ENCODE assay signal across 20 cellular contexts in the genomic region with DNA sequence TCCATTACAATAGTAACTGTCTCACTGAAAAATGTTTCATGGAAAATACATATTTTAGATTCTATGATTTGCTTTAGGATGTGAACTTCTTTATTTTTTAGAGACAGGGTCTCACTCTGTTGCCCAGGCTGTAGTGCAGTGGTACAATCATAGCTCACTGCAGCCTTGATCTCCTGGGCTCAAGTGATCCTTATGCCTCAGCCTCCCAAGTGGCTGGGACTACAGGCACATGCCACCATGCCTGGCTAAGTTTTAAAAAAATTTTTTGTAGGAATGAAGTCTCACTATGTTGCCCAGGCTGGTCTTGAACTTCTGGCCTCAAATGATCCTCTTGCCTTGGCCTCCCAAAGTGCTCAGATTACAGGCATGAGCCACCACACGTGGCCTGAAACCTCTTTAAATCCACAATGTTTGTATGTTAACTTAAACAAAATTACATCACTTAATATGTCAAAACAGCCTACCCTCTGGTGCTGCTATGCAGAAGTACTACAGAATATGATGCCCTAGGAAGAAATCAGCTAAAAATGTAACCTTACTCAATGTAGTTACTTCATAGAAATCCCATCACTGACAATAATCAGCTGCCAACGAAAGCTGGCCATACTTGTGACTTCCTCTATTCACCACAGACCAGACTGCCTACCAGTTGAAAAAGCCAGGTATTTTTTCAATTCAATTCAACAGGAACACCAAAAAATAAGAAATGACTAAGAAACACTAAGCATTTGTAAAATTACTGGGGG. TPM values are rescaled to one million over a fixed set of nuclear protein-coding genes. Genes with fewer than 3 reads are reported as not detected.
DNase-seq lines count a peak whose midpoint lies in the region; ATAC-seq, FAIRE-seq and TF ChIP-seq lines count a peak whose summit lies in the region.
"Had no signal": no experiment of that assay in that cellular context is flagged by ENCODE, and none has a peak within 500 bp of the region (broad histone marks: within the 10 kb centered on the region; RNA-seq: fewer than 3 reads in every experiment).

No MANE protein-coding gene starts in this region.

- no peak for ATAC-seq in effector memory CD8-positive, alpha-beta T cell (replicated peaks)
- no peak for ATAC-seq in HG02884 (IDR thresholded peaks at IDR 0.05; ENCODE audit: unreplicated experiment)
- ATAC-seq: pancreas had no signal

- H3K9me3 ChIP-seq in SK-N-MC (ENCODE audit: low read depth, low read length), result no peaks in the 10 kb centered on the region
- H3K9me3 ChIP-seq: adrenal gland, pancreas, tibial artery had no signal

- TF ChIP-seq CTCF in CD14-positive monocyte (IDR thresholded peaks at IDR 0.05), result no peak
- no peak for TF ChIP-seq CTCF in HL-60 (IDR thresholded peaks at IDR 0.05; ENCODE audit: insufficient read depth, low read length)

- intact Hi-C loops in CD14-positive monocyte (cut with micrococcal nuclease), result no loop called here

- H3K9ac ChIP-seq in SK-N-MC (ENCODE audit: insufficient read length), result no peak overlapping the region

- no peak for FAIRE-seq in urothelium cell line (lab: Jason Lieb, UNC)
- FAIRE-seq: endometrium, pancreas had no signal

- DNase-seq in CD14-positive monocyte (ENCODE audit: low spot score) (no peak), HL-60 (ENCODE audit: low read depth in 1 of 2, low spot score in 1 of 2) (peak; percentile 50 to 65), SK-N-MC (ENCODE audit: low read depth, low spot score) (no peak), NCI-H1417 (lab: John Stamatoyannopoulos, UW) (no peak), amniotic stem cell (lab: John Stamatoyannopoulos, UW) (no peak), urothelium cell line (ENCODE audit: low spot score) (no peak)
- DNase-seq in effector memory CD8-positive, alpha-beta T cell, result no peak
- DNase-seq: activated CD4-positive, CD25-positive, alpha-beta regulatory T cell treated with anti-CD3 and anti-CD28 coated beads, Interleukin-2, amount 50 U/mL, for 72 hours; central memory CD4-positive, alpha-beta T cell; DMS 273 treated with DMSO at 0.1 percent for 48 hours; H7; MM.1S; NCI-H82; pancreas; T-helper 2 cell; tibial artery had no signal

- H3K36me3 ChIP-seq in SK-N-MC (ENCODE audit: insufficient read depth, low read length), result peaks cover 47% of the 10 kb centered on the region

- no peaks in the 10 kb centered on the region for H3K27me3 Mint-ChIP-seq in CD14-positive monocyte (ENCODE audit: low read depth in 3 of 3)
- H3K27me3 Mint-ChIP-seq in effector memory CD8-positive, alpha-beta T cell, result no peaks in the 10 kb centered on the region

- H3K4me3 ChIP-seq in HL-60 (replicated peaks; ENCODE audit: insufficient read depth, low read length), result no peak overlapping the region
- no peak overlapping the region for H3K4me3 ChIP-seq in SK-N-MC
- H3K4me3 ChIP-seq: adrenal gland, pancreas, skin epidermis, tibial artery had no signal

- H3K27ac ChIP-seq in HL-60 (replicated peaks), result no peak overlapping the region
- H3K27ac ChIP-seq in SK-N-MC, result peak overlapping the region; percentile 56; the same call in 1 of the 2 replicates
- H3K27ac ChIP-seq: adrenal gland, pancreas, skin epidermis, tibial artery had no signal

- H3K4me1 Mint-ChIP-seq in CD14-positive monocyte, result peaks cover 14% of the 10 kb centered on the region
- peaks cover 3 to 5% of the 10 kb centered on the region in 2 donors for H3K4me1 Mint-ChIP-seq in effector memory CD8-positive, alpha-beta T cell (ENCODE audit: low read depth in 2 of 2)

- H3K4me3 Mint-ChIP-seq in CD14-positive monocyte, result peak overlapping the region in 1 of 2 donors; percentile 3
- no peak overlapping the region for H3K4me3 Mint-ChIP-seq in effector memory CD8-positive, alpha-beta T cell

- H3K36me3 Mint-ChIP-seq in CD14-positive monocyte, result peaks cover 39 to 58% of the 10 kb centered on the region in 2 donors
- H3K36me3 Mint-ChIP-seq in effector memory CD8-positive, alpha-beta T cell (ENCODE audit: insufficient read depth), result peaks cover 63% of the 10 kb centered on the region

- H3K9me3 Mint-ChIP-seq in CD14-positive monocyte, result peaks cover 0 to 18% (median 8%) of the 10 kb centered on the region in 7 donors
- no peaks in the 10 kb centered on the region for H3K9me3 Mint-ChIP-seq in effector memory CD8-positive, alpha-beta T cell

- H3K27me3 ChIP-seq in HL-60 (ENCODE audit: insufficient read depth, poor library complexity, severe bottlenecking), result no peaks in the 10 kb centered on the region
- H3K27me3 ChIP-seq: adrenal gland, pancreas, tibial artery had no signal

- peak overlapping the region; percentile 75 to 95 (median 92) for H3K27ac Mint-ChIP-seq in CD14-positive monocyte
- H3K27ac Mint-ChIP-seq in effector memory CD8-positive, alpha-beta T cell, result peak overlapping the region; percentile 26 to 62

RNA-seq across cellular contexts. Expression of a gene that starts 17.6 kb away (rescaled TPM):
- 1,000 to 10,000 TPM; 5,292 to 5,586 TPM for polyA plus RNA-seq in CD14-positive monocyte

RNA-seq across cellular contexts. Expression of a gene that starts 41.7 kb away (rescaled TPM):
- polyA plus RNA-seq in CD14-positive monocyte, result 10 to 100 TPM in 1 of 2 donors, 1 to 10 TPM in 1; 8.0 to 14.4 TPM

RNA-seq across cellular contexts. Expression of a gene that starts 51.1 kb away (rescaled TPM):
- polyA plus RNA-seq in CD14-positive monocyte, result 10 to 100 TPM in 1 of 2 donors, 1 to 10 TPM in 1; 6.7 to 13.9 TPM

Comparison
In these comparisons a context has a peak if more than half of its experiments do, and no peak if none do; other contexts are left out.
1. DNase-seq: peak in HL-60 (2 of 2); none in CD14-positive monocyte (single experiment), SK-N-MC (single experiment), effector memory CD8-positive, alpha-beta T cell (0 of 3), NCI-H1417 (0 of 3), amniotic stem cell (single experiment) and urothelium cell line (single experiment).